Comparison of ENCODE assay signal across 1 cellular context in the genomic region with DNA sequence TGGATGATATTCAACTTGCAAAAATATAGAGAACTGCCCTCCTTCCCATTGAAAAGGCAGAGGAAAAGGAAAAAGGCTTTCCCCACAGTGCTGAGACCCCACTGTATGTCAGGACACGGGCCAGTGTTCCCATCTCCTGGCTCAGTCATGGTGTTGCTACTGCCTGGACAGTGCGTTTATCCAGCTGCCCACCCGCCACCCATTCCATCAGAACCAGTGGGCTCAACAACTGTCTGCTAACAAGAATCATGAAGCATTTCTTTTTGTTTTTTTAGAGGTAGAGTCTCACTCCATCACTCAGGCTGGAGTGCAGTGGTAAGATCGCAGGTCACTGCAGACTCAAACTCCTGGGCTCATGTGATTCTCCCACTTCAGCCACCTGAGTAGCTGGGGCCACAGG.
A peak's percentile ranks its signal among the peaks of the same experiment; 100 is the strongest.
TF ChIP-seq lines count a peak whose summit lies in the region.

No MANE protein-coding gene starts in this region.

TF ChIP-seq in HepG2, 621 proteins besides CTCF, POLR2A, EP300 and RAD21:
- no peak for TF ChIP-seq ZNF567 (CRISPR knock-in tag; IDR thresholded peaks at IDR 0.05; ENCODE audit: borderline replicate concordance)
- TF ChIP-seq ZSCAN21 (CRISPR knock-in tag; IDR thresholded peaks at IDR 0.05; ENCODE audit: borderline replicate concordance), result 0 out of 2 replicates have a peak, but pooled peaks have one; percentile 28
- TF ChIP-seq RBM22 (optimal IDR thresholded peaks at IDR 0.05; ENCODE audit: low read length), result peak; percentile 60
